1 cellular context compared by ENCODE assay signal in genomic region chr20:45416917-45417316, GRCh38.
TF ChIP-seq lines count a peak whose summit lies in the region.

No MANE protein-coding gene starts in this region.

TF ChIP-seq in HCT116, 20 proteins besides CTCF, POLR2A, EP300 and RAD21 (continued from another document):
- no peak for TF ChIP-seq ZBTB33 (IDR thresholded peaks at IDR 0.05; ENCODE audit: extremely low read depth, insufficient replicate concordance, low read length)
- TF ChIP-seq ATF3 (IDR thresholded peaks at IDR 0.05): no peak
- TF ChIP-seq EGR1 (IDR thresholded peaks at IDR 0.05; ENCODE audit: low read depth): no peak
- no peak for TF ChIP-seq ZNF274 (IDR thresholded peaks at IDR 0.05; ENCODE audit: low read depth, low read length)
- no peak for TF ChIP-seq MAX (IDR thresholded peaks at IDR 0.05)
- TF ChIP-seq EZH2 (IDR thresholded peaks at IDR 0.05): no peak
- no peak for TF ChIP-seq ZFX (IDR thresholded peaks at IDR 0.05)
